ENCODE assay signal across 29 cellular contexts in the genomic region with DNA sequence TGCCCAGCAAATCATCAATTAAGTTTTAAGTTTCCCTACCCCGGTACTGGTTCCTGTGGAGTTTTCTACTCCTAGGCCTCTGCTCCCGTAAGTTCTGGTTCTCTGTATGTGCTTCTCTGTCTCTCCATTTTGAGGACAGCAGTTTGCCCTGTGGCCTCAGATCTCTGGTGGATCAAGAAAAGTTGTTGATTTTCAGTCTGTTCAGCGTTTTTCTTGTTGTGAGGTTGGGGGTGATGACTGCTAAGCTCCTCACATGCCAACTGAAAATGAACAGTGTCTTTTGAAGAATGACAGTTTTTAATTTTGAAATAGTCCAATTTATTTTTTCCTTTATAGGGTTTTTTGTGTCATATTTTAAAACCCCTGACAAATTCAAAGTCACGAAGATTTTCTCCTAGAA. TPM values are rescaled to one million over a fixed set of nuclear protein-coding genes. Genes with fewer than 3 reads are reported as not detected.
DNase-seq lines count a peak whose midpoint lies in the region; ATAC-seq, FAIRE-seq and TF ChIP-seq lines count a peak whose summit lies in the region.
"Had no signal": no experiment of that assay in that cellular context is flagged by ENCODE, and none has a peak within 500 bp of the region (broad histone marks: within the 10 kb centered on the region; RNA-seq: fewer than 3 reads in every experiment).

No MANE protein-coding gene starts in this region.

- H3K4me1 ChIP-seq in HepG2 (ENCODE audit: insufficient read depth, low read length) (peaks cover 48% of the 10 kb centered on the region), right lobe of liver (peaks cover 0 to 11% (median 5%) of the 10 kb centered on the region in 4 donors), H1 (replicated peaks in 1 of 4; ENCODE audit: control insufficient read depth in 3 of 4, insufficient read depth in 4 of 4, low read length in 3 of 4) (peaks cover 0 to 7% (median 2%) of the 10 kb centered on the region in 4 experiments; a peak in 3 of 7 replicates), mesodermal cell (ENCODE audit: control insufficient read depth, insufficient read depth, low read length, poor library complexity, severe bottlenecking) (peaks cover 1% of the 10 kb centered on the region)
- H3K4me1 ChIP-seq: BE2C had no signal

- H3K36me3 ChIP-seq in HepG2 (replicated peaks in 1 of 2; ENCODE audit: control insufficient read depth in 1 of 2, insufficient read depth in 2 of 2, low read length in 2 of 2) (no peaks in the 10 kb centered on the region), right lobe of liver (no peaks in the 10 kb centered on the region), H1 (ENCODE audit: control insufficient read depth in 2 of 4, insufficient read depth in 4 of 4, low read length in 3 of 4) (no peaks in the 10 kb centered on the region), mesodermal cell (ENCODE audit: control insufficient read depth, insufficient read depth, low read length) (no peaks in the 10 kb centered on the region)
- H3K36me3 ChIP-seq: BE2C had no signal

- ATAC-seq in HepG2 (no peak), right lobe of liver (no peak), GM18861 (IDR thresholded peaks at IDR 0.05; ENCODE audit: unreplicated experiment) (no peak), HG03439 (IDR thresholded peaks at IDR 0.05; ENCODE audit: unreplicated experiment) (no peak)

- H3K4me2 ChIP-seq in HepG2 (ENCODE audit: low read depth, low read length) (no peak overlapping the region), H1 (ENCODE audit: insufficient read depth in 1 of 2, low read depth in 2 of 2, low read length in 2 of 2) (no peak overlapping the region; a peak in 1 of 4 replicates)
- H3K4me2 ChIP-seq: KMS-11 had no signal

- no peak overlapping the region for H2BK15ac ChIP-seq in H1 (ENCODE audit: low read length)

- H4K8ac ChIP-seq in H1 (ENCODE audit: extremely low read depth, insufficient read depth, low read length): no peak overlapping the region

- peak overlapping the region; percentile 33 for H3K27ac Mint-ChIP-seq in progenitor cell of endocrine pancreas
- H3K27ac Mint-ChIP-seq: CD14-positive monocyte had no signal

- FAIRE-seq in HepG2 (lab: Jason Lieb, UNC) (no peak), H1 (lab: Jason Lieb, UNC) (peak; percentile 19)
- FAIRE-seq: GM12891 had no signal

- H3K18ac ChIP-seq in H1 (ENCODE audit: extremely low read depth, low read length): no peak overlapping the region

- peaks cover 3% of the 10 kb centered on the region for H3K9me3 ChIP-seq in HepG2 (ENCODE audit: low read length)
- no peaks in the 10 kb centered on the region for H3K9me3 ChIP-seq in right lobe of liver
- H3K9me3 ChIP-seq in H1 (ENCODE audit: insufficient read depth in 2 of 2, low read depth in 1 of 2, low read length in 1 of 2): peaks cover 0 to 3% of the 10 kb centered on the region in 2 experiments; a peak in 1 of 4 replicates
- no peaks in the 10 kb centered on the region for H3K9me3 ChIP-seq in mesodermal cell (ENCODE audit: control insufficient read depth, low read length)
- H3K9me3 ChIP-seq: BE2C had no signal

- H3K27me3 Mint-ChIP-seq in progenitor cell of endocrine pancreas: no peaks in the 10 kb centered on the region

- no peak overlapping the region for H3K4ac ChIP-seq in H1 (replicated peaks; ENCODE audit: insufficient read length, low read depth, low read length)

- no TSS peak for BruUV-seq in HepG2 (replicated peaks; lab: Mats Ljungman, UMichigan)

- POLR2A ChIA-PET in HepG2 (lab: Yijun Ruan, JAX) (no interaction called here), H1 (lab: Charles Lee; ENCODE audit: partially characterized antibody) (no interaction called here)

- no peak overlapping the region for H3K27ac ChIP-seq in HepG2 (ENCODE audit: extremely low read length, insufficient read depth, low read length)
- no peak overlapping the region for H3K27ac ChIP-seq in right lobe of liver
- H3K27ac ChIP-seq in H1 (ENCODE audit: low read depth, low read length): 0 out of 2 replicates have a peak overlapping the region, but pooled peaks have one; percentile 10
- peak overlapping the region; percentile 37 for H3K27ac ChIP-seq in mesodermal cell (ENCODE audit: low read depth, low read length, severe bottlenecking)
- H3K27ac ChIP-seq: 22Rv1, GM23248, KMS-11 had no signal

- no peaks in the 10 kb centered on the region for H3K79me1 ChIP-seq in H1 (ENCODE audit: low read depth, low read length)

- no peak overlapping the region for H3K4me3 Mint-ChIP-seq in progenitor cell of endocrine pancreas (ENCODE audit: low read depth)
- H3K4me3 Mint-ChIP-seq: CD14-positive monocyte; CD8-positive, alpha-beta memory T cell had no signal

- CTCF ChIA-PET in HepG2 (lab: Yijun Ruan, JAX; ENCODE audit: low intra/inter-chr PET ratio, low total read pairs) (no interaction called here), H1 (lab: Charles Lee; ENCODE audit: partially characterized antibody) (interaction anchor here (0.8 to 1.7 kb wide), 4 partner anchors 12 to 35 kb away, joined by 3 to 5 read pairs (median 4); no protein-coding TSS in a partner anchor)

- intact Hi-C loops in HepG2 (cut with micrococcal nuclease; ENCODE audit: unreplicated experiment) (no loop called here), right lobe of liver (cut with DNase I) (no loop called here)

- H3K27me3 ChIP-seq in HepG2 (ENCODE audit: control insufficient read depth in 1 of 2, insufficient read depth in 2 of 2, low read length in 2 of 2) (no peaks in the 10 kb centered on the region), right lobe of liver (no peaks in the 10 kb centered on the region), H1 (replicated peaks in 1 of 4; ENCODE audit: control insufficient read depth in 3 of 4, extremely low read depth in 1 of 4, insufficient read depth in 3 of 4, low read length in 3 of 4) (no peaks in the 10 kb centered on the region)
- H3K27me3 ChIP-seq: BE2C had no signal

- no peak overlapping the region for H3K14ac ChIP-seq in H1 (ENCODE audit: insufficient read length)

- no peak overlapping the region for H2AK5ac ChIP-seq in H1 (ENCODE audit: low read depth, low read length)

- peaks cover 3% of the 10 kb centered on the region for H3K9me3 Mint-ChIP-seq in progenitor cell of endocrine pancreas (ENCODE audit: low read depth)

- no peak overlapping the region for H2BK120ac ChIP-seq in H1 (replicated peaks; ENCODE audit: low read depth, low read length)

- no peak for DNase-seq in HepG2 (ENCODE audit: low spot score)
- DNase-seq in right lobe of liver: no peak
- DNase-seq in H1 (ENCODE audit: low read depth in 1 of 2, low spot score in 2 of 2): no peak
- DNase-seq in progenitor cell of endocrine pancreas (ENCODE audit: low spot score, unreplicated experiment): no peak
- DNase-seq in ecto neural progenitor cell (ENCODE audit: low spot score): no peak
- DNase-seq: BE2C; CD8-positive, alpha-beta memory T cell; DMS 273 treated with DMSO at 0.1 percent for 48 hours; DMS79 treated with DMSO at 0.1 percent for 48 hours; GF-D8; GM23248; HCEC 1CT; MM.1S; NCI-H1048; NCI-H1417; NCI-H1694; NCI-H2029 treated with DMSO at 0.1 percent for 48 hours; NCI-H2227 treated with DMSO at 0.1 percent for 48 hours; NCI-H526 treated with DMSO at 0.1 percent for 48 hours; Right ventricle myocardium superior; RPMI8226 had no signal

- no peak for TF ChIP-seq CTCF in HepG2 (CRISPR knock-in tag; IDR thresholded peaks at IDR 0.05)
- TF ChIP-seq CTCF in right lobe of liver (IDR thresholded peaks at IDR 0.05): no peak
- TF ChIP-seq CTCF in H1 (IDR thresholded peaks at IDR 0.05; ENCODE audit: control extremely low read depth in 1 of 3, insufficient read depth in 1 of 3, low read depth in 1 of 3, low read length in 3 of 3): no peak
- no peak for TF ChIP-seq CTCF in progenitor cell of endocrine pancreas (IDR thresholded peaks at IDR 0.05; ENCODE audit: unreplicated experiment)

- H2BK20ac ChIP-seq in H1 (ENCODE audit: low read length): no peak overlapping the region

- peaks cover 18% of the 10 kb centered on the region for H3K4me1 Mint-ChIP-seq in progenitor cell of endocrine pancreas (ENCODE audit: low read depth)
- H3K4me1 Mint-ChIP-seq: CD14-positive monocyte; CD8-positive, alpha-beta memory T cell had no signal

- H4K5ac ChIP-seq in H1 (ENCODE audit: insufficient read length, low read depth, low read length): peak overlapping the region; percentile 18

- H2BK12ac ChIP-seq in H1 (ENCODE audit: low read depth, low read length): no peak overlapping the region

- TF ChIP-seq POLR2A in HepG2 (IDR thresholded peaks at IDR 0.05; ENCODE audit: insufficient read depth in 1 of 2, low read depth in 2 of 2, low read length in 2 of 2): no peak
- no peak for TF ChIP-seq POLR2A in right lobe of liver (IDR thresholded peaks at IDR 0.05)
- TF ChIP-seq POLR2A in H1 (IDR thresholded peaks at IDR 0.05; ENCODE audit: control extremely low read depth in 1 of 2, low read depth in 2 of 2, low read length in 2 of 2): no peak

- H3K9ac ChIP-seq in HepG2 (ENCODE audit: insufficient read depth, low read depth, low read length) (no peak overlapping the region), H1 (replicated peaks in 1 of 4; ENCODE audit: extremely low read depth in 1 of 4, low read depth in 3 of 4, low read length in 3 of 4) (no peak overlapping the region; a peak in 1 of 7 replicates)
- H3K9ac ChIP-seq: GM23248, KMS-11 had no signal

- H4K20me1 ChIP-seq in HepG2 (ENCODE audit: insufficient read depth, low read length) (no peaks in the 10 kb centered on the region), H1 (replicated peaks in 1 of 2; ENCODE audit: control insufficient read depth in 1 of 2, insufficient read depth in 2 of 2, low read length in 2 of 2) (no peaks in the 10 kb centered on the region)

- peaks cover 1% of the 10 kb centered on the region; the same call in 1 of the 2 replicates for H3K23me2 ChIP-seq in H1 (ENCODE audit: low read depth, low read length)

- H3K56ac ChIP-seq in H1 (replicated peaks; ENCODE audit: insufficient read length, low read depth, low read length): no peak overlapping the region

- H3K23ac ChIP-seq in H1 (ENCODE audit: insufficient read length): no peak overlapping the region

- in situ Hi-C loops in HepG2 (cut with HindIII; ENCODE audit: extremely low pct_ligation_motif_present, low pct_unique_long_range_greater_than_20kb): loop anchor here (5.0 kb wide), 1 partner anchor 123 kb away; no protein-coding TSS in a partner anchor

- H2BK5ac ChIP-seq in H1 (ENCODE audit: low read depth, low read length): no peak overlapping the region

- H2AFZ ChIP-seq in HepG2 (ENCODE audit: low read length) (peak overlapping the region; percentile 49), H1 (ENCODE audit: low read length) (no peak overlapping the region; the same call in 1 of the 2 replicates)
- H2AFZ ChIP-seq: GM23248 had no signal

- H3K79me2 ChIP-seq in HepG2 (ENCODE audit: insufficient read depth, low read length) (no peaks in the 10 kb centered on the region), H1 (ENCODE audit: control insufficient read depth in 1 of 2, insufficient read depth in 2 of 2, low read length in 2 of 2) (no peaks in the 10 kb centered on the region)

- no peak overlapping the region for H4K91ac ChIP-seq in H1 (replicated peaks; ENCODE audit: insufficient read length, low read length)

- WGBS in HepG2 (ENCODE audit: low lambda C conversion rate): 89% methylated on average over 4 of the region's 4 CpGs
- WGBS in right lobe of liver (ENCODE audit: insufficient coverage, low coverage, low lambda C conversion rate, missing lambda C conversion rate): 80% methylated on average over 4 of the region's 4 CpGs
- 78% methylated on average over 4 of the region's 4 CpGs; no CpG with 5 or more reads in 1 of the 2 experiments for WGBS in H1 (ENCODE audit: extremely low coverage in 1 of 2, insufficient coverage in 1 of 2, insufficient read length in 1 of 2, insufficient replicate concordance in 2 of 2, low coverage in 1 of 2, low lambda C conversion rate in 2 of 2, missing lambda C conversion rate in 1 of 2), 2 experiments
- WGBS in mesodermal cell (ENCODE audit: insufficient coverage in 2 of 2), 2 experiments: 85 to 86% methylated on average over 1 to 3 of the region's 4 CpGs

- peaks cover 3% of the 10 kb centered on the region for H3K36me3 Mint-ChIP-seq in progenitor cell of endocrine pancreas (ENCODE audit: insufficient read depth)

- H3K4me3 ChIP-seq in HepG2 (replicated peaks in 1 of 3; ENCODE audit: insufficient read depth in 1 of 3, low read depth in 2 of 3, low read length in 3 of 3): no peak overlapping the region
- no peak overlapping the region for H3K4me3 ChIP-seq in right lobe of liver
- H3K4me3 ChIP-seq in H1 (ENCODE audit: extremely low read depth in 1 of 4, insufficient read depth in 2 of 4, low read depth in 3 of 4, low read length in 4 of 4): no peak overlapping the region
- H3K4me3 ChIP-seq in mesodermal cell (ENCODE audit: extremely low read depth, insufficient read depth, low read length, poor library complexity, severe bottlenecking): no peak overlapping the region
- H3K4me3 ChIP-seq: GM23248 had no signal

- TF ChIP-seq RAD21 in HepG2 (CRISPR knock-in tag; IDR thresholded peaks at IDR 0.05): no peak
- TF ChIP-seq RAD21 in H1 (IDR thresholded peaks at IDR 0.05 in 1 of 2, conservative IDR thresholded peaks at IDR 0.05 in 1 of 2; ENCODE audit: low read depth in 2 of 2, low read length in 2 of 2): no peak

- no peak for TF ChIP-seq EP300 in HepG2 (IDR thresholded peaks at IDR 0.05; ENCODE audit: low read depth in 2 of 2, low read length in 2 of 2)
- no peak for TF ChIP-seq EP300 in HepG2 (CRISPR knock-in tag; IDR thresholded peaks at IDR 0.05; ENCODE audit: borderline replicate concordance)
- TF ChIP-seq EP300 in H1 (IDR thresholded peaks at IDR 0.05; ENCODE audit: borderline replicate concordance in 1 of 2, low read depth in 2 of 2, low read length in 2 of 2): no peak

RNA-seq across cellular contexts. Expression of a gene that starts 31.7 kb away (rescaled TPM):
- total RNA-seq in HepG2 (2016; rRNA removed; fragmentation: Illumina TruSeq; extraction: Trizol): 52.1 and 134 TPM in 2 replicates
- total RNA-seq in HepG2 (2016; cell fraction: cytosol; rRNA removed; fragmentation: Illumina TruSeq; extraction: Trizol; ENCODE audit: low read depth): 19.2 and 23.2 TPM in 2 replicates
- total RNA-seq in HepG2 (2016; cell fraction: insoluble cytoplasmic fraction; rRNA removed; fragmentation: Illumina TruSeq; extraction: Trizol): 49.9 and 134 TPM in 2 replicates
- 37.4 and 38.6 TPM in 2 replicates for total RNA-seq in HepG2 (2016; cell fraction: membrane; rRNA removed; fragmentation: Illumina TruSeq; extraction: Trizol)
- total RNA-seq in HepG2 (2016; cell fraction: nucleus; rRNA removed; fragmentation: Illumina TruSeq; extraction: Trizol): 166 and 178 TPM in 2 replicates
- 185 and 266 TPM in 2 replicates for polyA plus RNA-seq in HepG2 (2011; rRNA removed)
- polyA plus RNA-seq in HepG2 (2011; cell fraction: cytosol; rRNA removed): 113 and 166 TPM in 2 replicates
- 1,267 and 1,304 TPM in 2 replicates for polyA plus RNA-seq in HepG2 (2011; cell fraction: nucleus; rRNA removed)
- 232 and 321 TPM in 2 replicates for polyA plus RNA-seq in HepG2 (2012)
- 17.2 and 19.9 TPM in 2 replicates for polyA plus RNA-seq in HepG2 (2016; cell fraction: cytosol; fragmentation: Illumina TruSeq; extraction: Trizol; ENCODE audit: low read depth)
- 48.9 and 49.8 TPM in 2 replicates for polyA plus RNA-seq in HepG2 (2016; cell fraction: insoluble cytoplasmic fraction; fragmentation: Illumina TruSeq; extraction: Trizol; ENCODE audit: low read depth)
- polyA plus RNA-seq in HepG2 (2016; cell fraction: membrane; fragmentation: Illumina TruSeq; extraction: Trizol; ENCODE audit: low read depth): 22.9 and 24.9 TPM in 2 replicates
- 354 and 380 TPM in 2 replicates for polyA plus RNA-seq in HepG2 (2016; cell fraction: nucleus; fragmentation: Illumina TruSeq; extraction: Trizol; ENCODE audit: insufficient read depth, low read depth)
- 241 TPM in 1 of 2 replicates, not detected in the other for polyA minus RNA-seq in HepG2 (2011; rRNA and poly(A)+ RNA removed; ENCODE audit: low replicate concordance)
- 64.7 and 65.5 TPM in 2 replicates for polyA minus RNA-seq in HepG2 (2011; cell fraction: cytosol; rRNA and poly(A)+ RNA removed)
- polyA minus RNA-seq in HepG2 (2011; cell fraction: nucleus; rRNA and poly(A)+ RNA removed): 172 and 188 TPM in 2 replicates
- total RNA-seq in right lobe of liver: 100 to 1,000 TPM; 224 to 447 (median 319) TPM
- total RNA-seq in H1 (2021; fragmentation: NEBNext Ultra II Directional; extraction: Animal tissue kit (Norgen Biotek cat#: 25700)): 1.5 and 1.7 TPM in 2 replicates
- polyA plus RNA-seq in H1 (2011; rRNA removed): 1.6 and 2.2 TPM in 2 replicates
- polyA plus RNA-seq in H1 (2011; cell fraction: cytosol; rRNA removed): 1.5 TPM
- 2.2 TPM for polyA plus RNA-seq in H1 (2011; cell fraction: nucleus; rRNA removed)
- polyA plus RNA-seq in H1 (2012, experiment 1 of 2): 1.3 to 2.7 TPM (median 2.3 TPM) in 4 replicates
- 1.5 TPM for polyA plus RNA-seq in H1 (2012, experiment 2 of 2)
- polyA plus RNA-seq in H1 (2013, experiment 1 of 2): 1.7 TPM
- 1.4 TPM for polyA plus RNA-seq in H1 (2013, experiment 2 of 2)
- 0.19 and 0.24 TPM in 2 replicates for polyA minus RNA-seq in H1 (2011; rRNA and poly(A)+ RNA removed)
- polyA minus RNA-seq in H1 (2011; cell fraction: cytosol; rRNA and poly(A)+ RNA removed): not detected
- not detected for polyA minus RNA-seq in H1 (2011; cell fraction: nucleus; rRNA and poly(A)+ RNA removed)
- not detected for polyA plus RNA-seq in mesodermal cell (2013, experiment 1 of 2)
- not detected for polyA plus RNA-seq in mesodermal cell (2013, experiment 2 of 2)
- 18.7 and 25.3 TPM in 2 replicates for total RNA-seq in progenitor cell of endocrine pancreas
- total RNA-seq: GM23248, Right ventricle myocardium superior, SK-MEL-5 had no signal
- polyA plus RNA-seq: CD14-positive monocyte; CD8-positive, alpha-beta memory T cell; GM23248 had no signal

Comparison
In these comparisons a context has a peak if more than half of its experiments do, and no peak if none do; other contexts are left out.
1. H3K27ac ChIP-seq: peak in H1 (single experiment) and mesodermal cell (single experiment); none in HepG2 (single experiment) and right lobe of liver (0 of 3).